In genomic region chr16:88526906-88527185, GRCh38 we compare ENCODE assay signal across 20 cellular contexts. TPM values are rescaled to one million over a fixed set of nuclear protein-coding genes. Genes with fewer than 3 reads are reported as not detected.
DNase-seq lines count a peak whose midpoint lies in the region; ATAC-seq and TF ChIP-seq lines count a peak whose summit lies in the region.
"Had no signal": no experiment of that assay in that cellular context is flagged by ENCODE, and none has a peak within 500 bp of the region (broad histone marks: within the 10 kb centered on the region; RNA-seq: fewer than 3 reads in every experiment).

No MANE protein-coding gene starts in this region.

- H3K27me3 Mint-ChIP-seq in MCF 10A (ENCODE audit: insufficient read depth, unreplicated experiment) = no peaks in the 10 kb centered on the region
- H3K27me3 Mint-ChIP-seq: activated T-helper 17 cell treated with anti-CD3 and anti-CD28 coated beads, Interleukin-2, amount 50 U/mL, for 72 hours; brain; CD4-positive, alpha-beta memory T cell; naive thymus-derived CD8-positive, alpha-beta T cell had no signal

- no peaks in the 10 kb centered on the region for H3K4me1 Mint-ChIP-seq in MCF 10A (ENCODE audit: insufficient read depth, unreplicated experiment)
- H3K4me1 Mint-ChIP-seq: activated T-helper 17 cell treated with anti-CD3 and anti-CD28 coated beads, Interleukin-2, amount 50 U/mL, for 72 hours had no signal

- H3K36me3 ChIP-seq in left ventricle myocardium inferior (no peaks in the 10 kb centered on the region), mucosa of stomach (ENCODE audit: control insufficient read depth, insufficient read depth, low read length) (peaks cover 8% of the 10 kb centered on the region), mammary epithelial cell (ENCODE audit: insufficient read depth, low read length) (no peaks in the 10 kb centered on the region)
- H3K36me3 ChIP-seq: suprapubic skin, upper lobe of right lung had no signal

- BruUV-seq in MCF 10A (replicated peaks; lab: Mats Ljungman, UMichigan) (no TSS peak), mammary epithelial cell (replicated peaks; lab: Mats Ljungman, UMichigan) (no TSS peak)

- no peak overlapping the region for H3K27ac ChIP-seq in left ventricle myocardium inferior (replicated peaks)
- no peak overlapping the region for H3K27ac ChIP-seq in mammary epithelial cell (ENCODE audit: insufficient read depth, low read depth, low read length)
- H3K27ac ChIP-seq: suprapubic skin, upper lobe of right lung had no signal

- no peak for DNase-seq in Right ventricle myocardium superior
- DNase-seq in left ventricle myocardium inferior = no peak
- DNase-seq in left ventricle myocardium superior = peak; percentile 31
- DNase-seq in MCF 10A (ENCODE audit: unreplicated experiment) = no peak
- DNase-seq in mammary epithelial cell = no peak
- DNase-seq in ureter (ENCODE audit: low spot score) = no peak
- DNase-seq: foreskin melanocyte, NCI-H1436 treated with DMSO at 0.1 percent for 48 hours, NCI-H2081 treated with DMSO at 0.1 percent for 48 hours, NCI-H345, SIG-M5 had no signal

- H3K9ac ChIP-seq in mucosa of stomach (ENCODE audit: low read length) (peak overlapping the region; percentile 28), mammary epithelial cell (ENCODE audit: insufficient read depth, low read length) (no peak overlapping the region)

- TF ChIP-seq CTCF in left ventricle myocardium inferior (IDR thresholded peaks at IDR 0.05; ENCODE audit: borderline replicate concordance) (no peak), MCF 10A (IDR thresholded peaks at IDR 0.05; ENCODE audit: unreplicated experiment) (no peak), mammary epithelial cell (conservative IDR thresholded peaks at IDR 0.05 in 1 of 2, IDR thresholded peaks at IDR 0.05 in 1 of 2; ENCODE audit: extremely low read depth in 1 of 2, insufficient read depth in 1 of 2, low read depth in 1 of 2, low read length in 2 of 2) (no peak)

- H3K27me3 ChIP-seq in left ventricle myocardium inferior (ENCODE audit: low read depth) = no peaks in the 10 kb centered on the region
- H3K27me3 ChIP-seq in mucosa of stomach (ENCODE audit: control insufficient read depth, insufficient read depth, low read length) = no peaks in the 10 kb centered on the region
- no peaks in the 10 kb centered on the region for H3K27me3 ChIP-seq in mammary epithelial cell (ENCODE audit: insufficient read depth, low read length)
- H3K27me3 ChIP-seq: upper lobe of right lung had no signal

- dilution Hi-C loops in mammary epithelial cell (cut with HindIII; ENCODE audit: low sequenced_read_pairs) = loop anchor here (5.0 kb wide), 1 partner anchor 230 kb away; no protein-coding TSS in a partner anchor

- in situ Hi-C loops in mammary epithelial cell (cut with MboI; ENCODE audit: low sequenced_read_pairs in 2 of 2) = no loop called here

- H3K9me3 Mint-ChIP-seq in MCF 10A (ENCODE audit: unreplicated experiment) = no peaks in the 10 kb centered on the region
- H3K9me3 Mint-ChIP-seq: activated T-helper 17 cell treated with anti-CD3 and anti-CD28 coated beads, Interleukin-2, amount 50 U/mL, for 72 hours; brain; CD4-positive, alpha-beta memory T cell; naive thymus-derived CD8-positive, alpha-beta T cell; T-helper 2 cell treated with Interferon-gamma antibody and Interleukin-4, amounts not matched to agents 5 μg/mL and 100 μg/mL, for 36 hours had no signal

- H3K4me1 ChIP-seq in left ventricle myocardium inferior (peaks cover 39% of the 10 kb centered on the region), mucosa of stomach (ENCODE audit: control insufficient read depth, insufficient read depth, low read length) (peaks cover 59% of the 10 kb centered on the region), mammary epithelial cell (ENCODE audit: insufficient read depth, low read length) (no peaks in the 10 kb centered on the region)

- POLR2A ChIA-PET in MCF 10A (lab: Yijun Ruan, JAX) = no interaction called here

- ATAC-seq in Right ventricle myocardium superior (ENCODE audit: poor library complexity) = peak; percentile 14
- ATAC-seq in left ventricle myocardium superior = peak; percentile 6
- ATAC-seq in GM21529 (IDR thresholded peaks at IDR 0.05; ENCODE audit: unreplicated experiment) = no peak

- H3K9me3 ChIP-seq in left ventricle myocardium inferior (replicated peaks) (no peaks in the 10 kb centered on the region), mucosa of stomach (ENCODE audit: control insufficient read depth, low read length) (no peaks in the 10 kb centered on the region), mammary epithelial cell (replicated peaks; ENCODE audit: insufficient read depth, low read length) (no peaks in the 10 kb centered on the region)
- H3K9me3 ChIP-seq: suprapubic skin, upper lobe of right lung had no signal

- no peak overlapping the region for H3K4me3 ChIP-seq in left ventricle myocardium inferior
- no peak overlapping the region for H3K4me3 ChIP-seq in mucosa of stomach (ENCODE audit: low read length)
- H3K4me3 ChIP-seq in mammary epithelial cell (replicated peaks in 1 of 3; ENCODE audit: insufficient read depth in 1 of 3, low read depth in 2 of 3, low read length in 3 of 3) = no peak overlapping the region
- H3K4me3 ChIP-seq: suprapubic skin, upper lobe of right lung had no signal

- H3K4me2 ChIP-seq in mammary epithelial cell (ENCODE audit: insufficient read depth, low read depth, low read length) = no peak overlapping the region

- no peak overlapping the region for H2AFZ ChIP-seq in mammary epithelial cell (ENCODE audit: low read depth, low read length)

- intact Hi-C loops in Right ventricle myocardium superior (cut with DNase I) = loop anchor here (2.0 kb wide), 1 partner anchor 84 kb away; no protein-coding TSS in a partner anchor
- intact Hi-C loops in left ventricle myocardium inferior (cut with micrococcal nuclease) = loop anchor here (5.0 kb wide), 1 partner anchor 85 kb away; no protein-coding TSS in a partner anchor
- intact Hi-C loops in left ventricle myocardium superior (cut with micrococcal nuclease) = loop anchor here (5.0 kb wide), 1 partner anchor 75 kb away; the partner anchor contains the start of gene ZFPM1
- intact Hi-C loops in MCF 10A (cut with micrococcal nuclease) = loop anchor here (1.0 kb wide), 1 partner anchor 84 kb away; no protein-coding TSS in a partner anchor
- intact Hi-C loops in mammary epithelial cell (cut with micrococcal nuclease) = loop anchor here (1.0 kb wide), 1 partner anchor 84 kb away; no protein-coding TSS in a partner anchor

- H3K27ac Mint-ChIP-seq in MCF 10A (ENCODE audit: low read depth, unreplicated experiment) = no peak overlapping the region
- H3K27ac Mint-ChIP-seq: activated T-helper 17 cell treated with anti-CD3 and anti-CD28 coated beads, Interleukin-2, amount 50 U/mL, for 72 hours; brain; naive thymus-derived CD8-positive, alpha-beta T cell; T-helper 2 cell treated with Interferon-gamma antibody and Interleukin-4, amounts not matched to agents 5 μg/mL and 100 μg/mL, for 36 hours had no signal

- H4K20me1 ChIP-seq in mammary epithelial cell (ENCODE audit: insufficient read depth, low read length) = peaks cover 2% of the 10 kb centered on the region

- H3K79me2 ChIP-seq in mammary epithelial cell (ENCODE audit: insufficient read depth, low read length) = no peaks in the 10 kb centered on the region

- no peak overlapping the region for H3K4me3 Mint-ChIP-seq in MCF 10A (ENCODE audit: unreplicated experiment)
- H3K4me3 Mint-ChIP-seq: activated T-helper 17 cell treated with anti-CD3 and anti-CD28 coated beads, Interleukin-2, amount 50 U/mL, for 72 hours; brain; CD4-positive, alpha-beta memory T cell; naive thymus-derived CD8-positive, alpha-beta T cell; T-helper 2 cell treated with Interferon-gamma antibody and Interleukin-4, amounts not matched to agents 5 μg/mL and 100 μg/mL, for 36 hours had no signal

- peaks cover 11% of the 10 kb centered on the region for H3K36me3 Mint-ChIP-seq in MCF 10A (ENCODE audit: insufficient read depth, unreplicated experiment)
- H3K36me3 Mint-ChIP-seq: brain; naive thymus-derived CD8-positive, alpha-beta T cell had no signal

- 90% methylated on average over 6 of the region's 9 CpGs for WGBS in mammary epithelial cell (ENCODE audit: low coverage, missing lambda C conversion rate)

- CTCF ChIA-PET in MCF 10A (lab: Yijun Ruan, JAX) = no interaction called here
- CTCF ChIA-PET in mammary epithelial cell (lab: Charles Lee; ENCODE audit: low non-redundant PET) = no interaction called here

RNA-seq across cellular contexts. Expression of gene ZC3H18, which starts 43.4 kb away (rescaled TPM):
- total RNA-seq in Right ventricle myocardium superior (23.5 TPM), left ventricle myocardium inferior (21.3 TPM), left ventricle myocardium superior (23.9 TPM), MCF 10A (2022) (34.4 and 40.5 TPM in 2 replicates), mammary epithelial cell (10 to 100 TPM in 1 of 2 donors, 1 to 10 TPM in 1; 9.0 to 48.2 TPM), ureter (47.3 TPM)
- polyA plus RNA-seq in mammary epithelial cell = 17.2 TPM
- 41.2 TPM for polyA minus RNA-seq in mammary epithelial cell
